Comparison of ENCODE assay signal across 19 cellular contexts in the genomic region with DNA sequence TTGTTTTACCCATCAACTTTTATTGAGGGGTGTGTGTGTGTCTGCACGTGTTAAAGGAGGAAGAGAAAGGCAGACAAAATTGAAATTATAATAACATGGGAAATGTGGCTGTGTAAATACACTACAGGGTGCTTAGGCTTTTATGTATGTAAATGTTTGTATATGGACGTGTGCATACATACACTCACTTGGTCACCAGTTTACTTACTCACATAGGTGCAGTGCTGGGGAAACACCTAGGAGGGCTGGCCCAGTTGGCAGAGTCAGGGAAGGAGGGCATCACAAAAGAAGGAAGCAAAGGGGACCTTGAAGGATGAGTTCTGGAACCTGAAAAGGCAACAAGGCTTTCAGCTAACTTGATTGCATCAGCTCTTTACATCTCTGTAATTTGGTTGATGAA.
"Had no signal": no experiment of that assay in that cellular context is flagged by ENCODE, and none has a peak within 500 bp of the region (broad histone marks: within the 10 kb centered on the region; RNA-seq: fewer than 3 reads in every experiment).

No MANE protein-coding gene starts in this region.

- H3K27me3 ChIP-seq: esophagus muscularis mucosa, hepatocyte, neural progenitor cell, ovary, right atrium auricular region, sigmoid colon, tibial nerve, upper lobe of right lung, vagina had no signal

- H3K9me3 Mint-ChIP-seq: natural killer cell treated with Interleukin-12 subunit alpha and Interleukin-12 subunit beta and Interleukin-15 and Interleukin-18, amount 100 ng/mL, for 72 hours; neural progenitor cell had no signal

- ATAC-seq: natural killer cell treated with Interleukin-12 subunit alpha and Interleukin-12 subunit beta and Interleukin-15 and Interleukin-18, amount 100 ng/mL, for 72 hours; upper lobe of right lung had no signal

- H3K27ac Mint-ChIP-seq: natural killer cell treated with Interleukin-12 subunit alpha and Interleukin-12 subunit beta and Interleukin-15 and Interleukin-18, amount 100 ng/mL, for 72 hours; neural progenitor cell had no signal

- H2AFZ ChIP-seq: hepatocyte, neural progenitor cell had no signal

- H3K36me3 ChIP-seq: ovary had no signal

- H3K4me2 ChIP-seq: hepatocyte, neural progenitor cell had no signal

- H3K9me3 ChIP-seq: esophagus muscularis mucosa, ovary, right atrium auricular region, sigmoid colon, tibial nerve, upper lobe of right lung, vagina had no signal

- DNase-seq: cerebellar nuclear complex; dermis blood vessel endothelial cell; effector CD4-positive, alpha-beta T cell; head of caudate nucleus; mammary epithelial cell; nucleus accumbens; ovary; sigmoid colon; stimulated activated CD4-positive, alpha-beta T cell treated with anti-CD3 and anti-CD28 coated beads, Interleukin-2, amount 100 ng/mL, for 24 hours; stimulated activated naive CD4-positive, alpha-beta T cell treated with Interleukin-2 at 50 U/mL for 16 hours; upper lobe of right lung had no signal

- H3K4me3 ChIP-seq: esophagus muscularis mucosa, hepatocyte, neural progenitor cell, ovary, right atrium auricular region, sigmoid colon, skin epidermis, tibial nerve, upper lobe of right lung, vagina had no signal

- H3K27ac ChIP-seq: esophagus muscularis mucosa, hepatocyte, neural progenitor cell, ovary, right atrium auricular region, sigmoid colon, skin epidermis, tibial nerve, upper lobe of right lung, vagina had no signal

- H3K9ac ChIP-seq: neural progenitor cell had no signal

- H3K4me1 ChIP-seq: esophagus muscularis mucosa, neural progenitor cell, right atrium auricular region, sigmoid colon, tibial nerve, upper lobe of right lung, vagina had no signal

- H3K4me1 Mint-ChIP-seq: neural progenitor cell had no signal

- H3K27me3 Mint-ChIP-seq: natural killer cell treated with Interleukin-12 subunit alpha and Interleukin-12 subunit beta and Interleukin-15 and Interleukin-18, amount 100 ng/mL, for 72 hours had no signal

- H3K4me3 Mint-ChIP-seq: natural killer cell treated with Interleukin-12 subunit alpha and Interleukin-12 subunit beta and Interleukin-15 and Interleukin-18, amount 100 ng/mL, for 72 hours; neural progenitor cell had no signal
